Comparison of ENCODE assay signal across 1 cellular context in genomic region chr2:26067980-26068507, GRCh38.
TF ChIP-seq lines count a peak whose summit lies in the region.

No MANE protein-coding gene starts in this region.

TF ChIP-seq in H1, 55 proteins besides CTCF, POLR2A, EP300 and RAD21 (continued from another document):
- TF ChIP-seq ATF2 (IDR thresholded peaks at IDR 0.05; ENCODE audit: low read length), result no peak
- TF ChIP-seq KDM1A (IDR thresholded peaks at IDR 0.05; ENCODE audit: borderline replicate concordance, low read length), result no peak
- no peak for TF ChIP-seq CBX5 (IDR thresholded peaks at IDR 0.05; ENCODE audit: low read depth, low read length)
- TF ChIP-seq PHF8 (conservative IDR thresholded peaks at IDR 0.05; ENCODE audit: low read depth, low read length), result no peak
- TF ChIP-seq JUND (IDR thresholded peaks at IDR 0.05; ENCODE audit: low read length), result no peak
- no peak for TF ChIP-seq BCL11A (IDR thresholded peaks at IDR 0.05; ENCODE audit: low read depth in 2 of 2, low read length in 2 of 2)
- TF ChIP-seq BACH1 (IDR thresholded peaks at IDR 0.05; ENCODE audit: low read length), result no peak
